Comparison of ENCODE assay signal across 8 cellular contexts in the genomic region with DNA sequence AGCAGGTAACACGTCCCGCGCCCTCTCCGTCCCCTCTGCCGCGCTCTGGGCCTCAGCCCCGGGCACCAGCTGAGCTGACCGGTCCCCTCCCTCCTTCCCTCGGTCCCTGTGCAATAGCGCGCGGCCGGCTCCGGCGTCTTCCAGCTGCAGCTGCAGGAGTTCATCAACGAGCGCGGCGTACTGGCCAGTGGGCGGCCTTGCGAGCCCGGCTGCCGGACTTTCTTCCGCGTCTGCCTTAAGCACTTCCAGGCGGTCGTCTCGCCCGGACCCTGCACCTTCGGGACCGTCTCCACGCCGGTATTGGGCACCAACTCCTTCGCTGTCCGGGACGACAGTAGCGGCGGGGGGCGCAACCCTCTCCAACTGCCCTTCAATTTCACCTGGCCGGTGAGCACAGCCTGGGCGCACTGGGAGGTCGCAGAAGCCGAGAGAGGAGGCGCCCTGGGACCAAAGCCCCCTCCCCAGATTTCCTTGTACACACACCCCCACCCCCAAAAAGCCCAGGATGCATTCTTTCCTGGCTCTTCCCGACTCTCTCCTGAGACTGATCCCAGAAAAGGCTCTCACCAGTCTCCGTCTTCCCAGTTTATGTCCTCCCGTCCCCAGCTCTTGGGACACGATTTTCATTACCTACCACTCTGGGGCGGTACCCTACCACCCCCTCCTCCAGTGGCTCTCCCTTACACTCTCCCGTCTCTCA. TPM values are rescaled to one million over a fixed set of nuclear protein-coding genes. Genes with fewer than 3 reads are reported as not detected.
DNase-seq lines count a peak whose midpoint lies in the region; ATAC-seq and TF ChIP-seq lines count a peak whose summit lies in the region.

No MANE protein-coding gene starts in this region.

- intact Hi-C loops in CD14-positive monocyte (cut with micrococcal nuclease) = loop anchor here in 1 of 2 donors (2.0 kb wide), 1 partner anchor 19 kb away; no protein-coding TSS in a partner anchor
- intact Hi-C loops in ascending aorta (cut with DNase I) = loop anchor here (2.0 kb wide), 1 partner anchor 23 kb away; no protein-coding TSS in a partner anchor
- intact Hi-C loops in spleen (cut with DNase I; ENCODE audit: low total_unique reads) = no loop called here

- whole genome bisulfite sequencing in spleen, 5 donors = 2% methylated on average over 37 to 50 of the region's 50 CpGs

- H3K27me3 Mint-ChIP-seq in CD14-positive monocyte (ENCODE audit: low read depth in 3 of 3) = peaks cover 78 to 87% (median 78%) of the 10 kb centered on the region in 3 donors
- H3K27me3 Mint-ChIP-seq in IgD-negative memory B cell = peaks cover 51% of the 10 kb centered on the region

- TF ChIP-seq POLR2A in spleen (IDR thresholded peaks at IDR 0.05) = no peak

- TF ChIP-seq CTCF in CD14-positive monocyte (IDR thresholded peaks at IDR 0.05) = no peak
- TF ChIP-seq CTCF in ascending aorta (IDR thresholded peaks at IDR 0.05) = no peak
- no peak for TF ChIP-seq CTCF in spleen (IDR thresholded peaks at IDR 0.05 in 8 of 11, conservative IDR thresholded peaks at IDR 0.05 in 3 of 11)

- H3K4me3 Mint-ChIP-seq in CD14-positive monocyte (peak overlapping the region; percentile 72 to 93), IgD-negative memory B cell (peak overlapping the region; percentile 57 to 94 (median 84))

- H3K27ac Mint-ChIP-seq in CD14-positive monocyte (peak overlapping the region in 2 of 7 donors; percentile 35 to 42), IgD-negative memory B cell (peak overlapping the region in 1 of 3 donors; percentile 39)

- peak overlapping the region; percentile 45 to 66 for H3K4me3 ChIP-seq in ascending aorta
- H3K4me3 ChIP-seq in iPS-18c (ENCODE audit: insufficient read depth, low read depth, low read length) = peak overlapping the region; percentile 44
- peak overlapping the region; percentile 47 to 87 (median 58) for H3K4me3 ChIP-seq in spleen

- H3K27me3 ChIP-seq in ascending aorta = peaks cover 8% of the 10 kb centered on the region
- peaks cover 0 to 77% (median 61%) of the 10 kb centered on the region in 7 donors for H3K27me3 ChIP-seq in spleen (replicated peaks in 1 of 7)

- ATAC-seq in GM21723 (IDR thresholded peaks at IDR 0.05; ENCODE audit: unreplicated experiment) (no peak), GM19455 (IDR thresholded peaks at IDR 0.05; ENCODE audit: unreplicated experiment) (no peak), HG02885 (IDR thresholded peaks at IDR 0.05; ENCODE audit: poor library complexity, unreplicated experiment) (no peak)

- H3K36me3 Mint-ChIP-seq in CD14-positive monocyte (peaks cover 10 to 13% of the 10 kb centered on the region in 2 donors), IgD-negative memory B cell (peaks cover 4% of the 10 kb centered on the region)

- H3K4me1 ChIP-seq in ascending aorta (peaks cover 28 to 45% of the 10 kb centered on the region in 2 donors), spleen (peaks cover 58 to 97% (median 85%) of the 10 kb centered on the region in 6 donors)

- H3K4me1 Mint-ChIP-seq in CD14-positive monocyte = peaks cover 58% of the 10 kb centered on the region
- peaks cover 28 to 30% (median 29%) of the 10 kb centered on the region in 3 donors for H3K4me1 Mint-ChIP-seq in IgD-negative memory B cell

- DNase-seq in CD14-positive monocyte (ENCODE audit: low spot score) (no peak), ascending aorta (ENCODE audit: low spot score in 2 of 2) (no peak), spleen (peak; percentile 82)

- peaks cover 0 to 40% (median 14%) of the 10 kb centered on the region in 7 donors for H3K9me3 Mint-ChIP-seq in CD14-positive monocyte
- H3K9me3 Mint-ChIP-seq in IgD-negative memory B cell = no peaks in the 10 kb centered on the region

- no peaks in the 10 kb centered on the region for H3K9me3 ChIP-seq in ascending aorta
- peaks cover 3% of the 10 kb centered on the region for H3K9me3 ChIP-seq in iPS-18c (ENCODE audit: control insufficient read depth, insufficient read depth, low read length)
- no peaks in the 10 kb centered on the region for H3K9me3 ChIP-seq in spleen

- H3K27ac ChIP-seq in ascending aorta (no peak overlapping the region), spleen (peak overlapping the region in 6 of 8 donors; percentile 27 to 74 (median 58))

- H3K36me3 ChIP-seq in ascending aorta = no peaks in the 10 kb centered on the region
- H3K36me3 ChIP-seq in spleen = peaks cover 0 to 6% (median 0%) of the 10 kb centered on the region in 6 donors

RNA-seq across cellular contexts. Expression of gene DLL4, which starts 0.7 kb away (rescaled TPM):
- polyA plus RNA-seq in CD14-positive monocyte = not detected
- not detected for polyA plus RNA-seq in IgD-negative memory B cell
- total RNA-seq in ascending aorta = 30.2 TPM
- 10 to 100 TPM in 5 of 7 donors, 1 to 10 TPM in 2; 7.6 to 26.3 (median 11.0) TPM for total RNA-seq in spleen
- 1 to 10 TPM; 1.2 to 5.0 (median 2.3) TPM for polyA plus RNA-seq in spleen

RNA-seq across cellular contexts. Expression of gene CHAC1, which starts 23.4 kb away (rescaled TPM):
- polyA plus RNA-seq in CD14-positive monocyte (not detected), IgD-negative memory B cell (0.84 TPM), spleen (1 to 10 TPM in 2 of 3 donors, under 1 TPM in 1; 0.39 to 1.5 (median 1.1) TPM)
- total RNA-seq in ascending aorta (28.5 TPM), spleen (1 to 10 TPM in 6 of 7 donors, under 1 TPM in 1; 0.92 to 5.5 (median 1.7) TPM)

RNA-seq across cellular contexts. Expression of gene VPS18, which starts 35.6 kb away (rescaled TPM):
- polyA plus RNA-seq in CD14-positive monocyte (10 to 100 TPM; 21.8 to 22.8 TPM), IgD-negative memory B cell (27.0 TPM), spleen (10 to 100 TPM in 1 of 3 donors, 1 to 10 TPM in 2; 7.2 to 15.8 (median 7.4) TPM)
- total RNA-seq in ascending aorta (51.8 TPM), spleen (10 to 100 TPM; 18.6 to 29.1 (median 25.3) TPM)

RNA-seq across cellular contexts. Expression of gene RHOV, which starts 55.8 kb away (rescaled TPM):
- polyA plus RNA-seq in CD14-positive monocyte (not detected), IgD-negative memory B cell (not detected), spleen (under 1 TPM in 2 of 3 donors, not detected in 1; 0.06 to 0.19 TPM)
- total RNA-seq in ascending aorta (not detected), spleen (not detected)

Comparison
In these comparisons a context has a peak if more than half of its experiments do, and no peak if none do; other contexts are left out.
1. H3K27ac ChIP-seq: peak in spleen (6 of 8); none in ascending aorta (0 of 2).
2. Peak in every context shown above with its lines, with median percentiles within 50 percentile points of each other: H3K4me3 ChIP-seq.